ENCODE assay signal across 8 cellular contexts in the genomic region with DNA sequence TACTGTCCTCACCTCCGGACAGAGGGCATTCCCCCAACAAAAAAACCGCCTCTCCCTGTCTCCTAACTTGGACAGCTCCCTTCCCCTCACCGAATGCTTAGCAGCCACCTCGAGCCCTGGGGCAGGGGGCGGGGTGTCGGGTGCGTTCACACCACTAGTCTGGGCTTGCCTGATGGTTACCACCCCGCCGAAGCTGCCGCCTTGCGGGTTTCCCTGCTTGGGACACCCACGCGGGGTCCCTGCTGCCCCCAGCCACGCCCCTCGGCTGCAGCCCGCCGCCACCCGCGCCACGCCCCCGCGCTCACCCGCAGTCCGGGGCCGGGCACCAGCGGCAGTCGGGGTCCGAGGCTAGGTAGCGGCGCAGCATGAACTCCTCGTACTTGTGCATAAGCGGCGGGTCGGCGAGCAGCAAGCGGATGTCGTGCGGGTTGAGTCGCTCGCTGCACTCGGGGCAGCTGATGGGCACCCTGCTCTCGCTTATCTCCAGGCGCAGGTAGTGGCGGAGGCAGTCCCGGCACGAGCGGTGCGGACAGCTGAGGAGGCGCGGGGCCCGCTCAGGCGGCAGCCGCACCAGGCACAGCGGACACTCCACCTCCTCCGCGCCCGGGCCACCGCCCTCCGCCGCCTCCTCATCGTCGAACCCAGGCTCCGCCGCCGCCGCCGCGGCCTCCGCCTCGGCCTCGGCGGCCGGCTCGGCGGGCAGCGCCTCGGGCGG. TPM values are rescaled to one million over a fixed set of nuclear protein-coding genes. Genes with fewer than 3 reads are reported as not detected.
DNase-seq lines count a peak whose midpoint lies in the region; ATAC-seq and TF ChIP-seq lines count a peak whose summit lies in the region.

No MANE protein-coding gene starts in this region.

- H3K4me3 ChIP-seq in astrocyte of the cerebellum (ENCODE audit: low read depth, low read length) = peak overlapping the region; percentile 72
- peak overlapping the region; percentile 62; the same call in 1 of the 2 replicates for H3K4me3 ChIP-seq in iPS DF 6.9 (ENCODE audit: low read length)
- peak overlapping the region; percentile 99 for H3K4me3 ChIP-seq in skeletal muscle satellite cell (ENCODE audit: low read length)

- no peaks in the 10 kb centered on the region for H3K27me3 ChIP-seq in iPS DF 6.9 (ENCODE audit: control insufficient read depth, insufficient read depth, low read length)
- H3K27me3 ChIP-seq in skeletal muscle satellite cell (ENCODE audit: control insufficient read depth, insufficient read depth, low read length) = no peaks in the 10 kb centered on the region

- no peaks in the 10 kb centered on the region for H3K27me3 Mint-ChIP-seq in T-helper 17 cell

- H3K4me2 ChIP-seq in skeletal muscle satellite cell (ENCODE audit: low read length) = peak overlapping the region; percentile 97

- WGBS in iPS DF 6.9 (ENCODE audit: insufficient coverage, insufficient read length) = no CpG with 5 or more reads among the region's 78 CpGs

- H3K36me3 ChIP-seq in iPS DF 6.9 (ENCODE audit: control insufficient read depth, insufficient read depth, low read length) = no peaks in the 10 kb centered on the region
- no peaks in the 10 kb centered on the region for H3K36me3 ChIP-seq in skeletal muscle satellite cell (ENCODE audit: insufficient read depth, low read length)

- no peak overlapping the region for H3K27ac ChIP-seq in iPS DF 6.9 (ENCODE audit: low read length)

- peaks cover 35% of the 10 kb centered on the region for H3K4me1 Mint-ChIP-seq in T-helper 17 cell

- DNase-seq in CMK (ENCODE audit: low read depth) (peak; percentile 56), HuH-7.5 (ENCODE audit: low spot score) (peak; percentile 69), T-helper 17 cell (peak; percentile 47 to 56 (median 50)), astrocyte of the cerebellum (ENCODE audit: low read depth) (no peak), iPS DF 6.9 (ENCODE audit: low read depth, low spot score) (no peak), putamen (ENCODE audit: low spot score) (no peak)

- H3K4me1 ChIP-seq in iPS DF 6.9 (ENCODE audit: control insufficient read depth, insufficient read depth, low read length) = 0 out of 2 replicates have a peak, but pooled peaks cover 3% of the 10 kb centered on the region
- H3K4me1 ChIP-seq in skeletal muscle satellite cell (ENCODE audit: control insufficient read depth, insufficient read depth, low read length) = peaks cover 23% of the 10 kb centered on the region

- in situ Hi-C loops in astrocyte of the cerebellum (cut with HindIII; ENCODE audit: low sequenced_read_pairs) = no loop called here

- peak overlapping the region; percentile 83 for H3K9ac ChIP-seq in skeletal muscle satellite cell (ENCODE audit: low read depth, low read length)

- no peak for TF ChIP-seq CTCF in astrocyte of the cerebellum (IDR thresholded peaks at IDR 0.05; ENCODE audit: low read depth, low read length, missing control alignments)

- H3K27ac Mint-ChIP-seq in T-helper 17 cell = peak overlapping the region; percentile 87

- H3K9me3 ChIP-seq in T-helper 17 cell (ENCODE audit: control insufficient read depth, low read length, poor library complexity, severe bottlenecking) (no peaks in the 10 kb centered on the region), iPS DF 6.9 (ENCODE audit: control insufficient read depth, insufficient read depth, low read length) (no peaks in the 10 kb centered on the region), skeletal muscle satellite cell (replicated peaks; ENCODE audit: low read length) (no peaks in the 10 kb centered on the region)

- H3K36me3 Mint-ChIP-seq in T-helper 17 cell (ENCODE audit: low read depth) = no peaks in the 10 kb centered on the region

- peak overlapping the region; percentile 93 for H3K4me3 Mint-ChIP-seq in T-helper 17 cell

- ATAC-seq in GM21423 (IDR thresholded peaks at IDR 0.05; ENCODE audit: unreplicated experiment) (peak; percentile 24), T-helper 17 cell (peak; percentile 43)

RNA-seq across cellular contexts. Expression of gene RNF19B, which starts 0.7 kb away (rescaled TPM):
- 10 to 100 TPM; 67.1 to 87.7 TPM for total RNA-seq in T-helper 17 cell
- total RNA-seq in skeletal muscle satellite cell (2012; rRNA removed) = 9.0 and 10.4 TPM in 2 replicates

Comparison
In these comparisons a context has a peak if more than half of its experiments do, and no peak if none do; other contexts are left out.
1. DNase-seq: peak in CMK (single experiment), HuH-7.5 (single experiment) and T-helper 17 cell (3 of 3); none in astrocyte of the cerebellum (single experiment), iPS DF 6.9 (single experiment) and putamen (single experiment).
2. Peak in every context shown above with its lines, with median percentiles within 50 percentile points of each other: H3K4me3 ChIP-seq.